ENCODE assay signal across 20 cellular contexts in the genomic region with DNA sequence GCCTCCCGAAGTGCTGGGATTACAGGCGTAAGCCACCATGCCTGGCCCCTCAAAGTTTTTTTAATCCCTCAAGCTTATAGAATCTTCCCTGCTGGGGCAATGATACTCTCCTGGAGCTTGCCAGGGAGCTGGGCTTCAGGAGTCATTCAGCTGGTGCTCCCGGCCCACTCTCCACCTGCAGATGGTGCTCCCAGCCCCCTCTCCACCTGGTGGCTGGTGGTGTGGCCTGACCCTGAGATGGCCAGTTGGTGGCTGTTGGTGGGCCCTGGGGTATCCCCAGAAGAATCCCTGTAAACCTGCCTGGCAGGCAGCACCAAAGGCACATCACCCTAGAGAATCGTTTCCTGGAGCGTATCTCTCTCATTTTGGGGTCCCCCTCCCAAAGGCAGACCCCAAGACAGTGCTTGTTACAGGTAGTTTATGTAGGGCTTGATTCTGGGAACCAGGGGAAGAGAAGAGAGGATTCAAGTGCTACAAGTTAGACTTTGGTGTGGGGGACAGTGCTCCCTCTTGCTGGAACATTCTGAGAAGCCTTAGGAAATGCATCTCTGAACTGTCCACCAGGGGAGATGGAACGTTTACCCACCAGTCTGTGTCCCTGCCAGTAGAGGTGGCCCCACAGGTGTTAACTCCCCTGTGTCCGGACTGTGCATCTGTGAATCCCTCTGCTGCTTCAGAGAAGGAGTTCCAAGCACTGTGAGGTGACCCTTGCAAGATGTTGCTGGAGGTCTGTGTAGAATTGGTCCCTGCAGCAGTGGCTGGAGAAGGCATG. TPM values are rescaled to one million over a fixed set of nuclear protein-coding genes. Genes with fewer than 3 reads are reported as not detected.
"Had no signal": no experiment of that assay in that cellular context is flagged by ENCODE, and none has a peak within 500 bp of the region (broad histone marks: within the 10 kb centered on the region; RNA-seq: fewer than 3 reads in every experiment).

No MANE protein-coding gene starts in this region.

- ATAC-seq: activated CD4-positive, alpha-beta T cell treated with anti-CD3 and anti-CD28 coated beads for 36 hours; activated CD8-positive, alpha-beta T cell treated with anti-CD3 and anti-CD28 coated beads for 36 hours; T-helper 17 cell had no signal

- H3K9me3 ChIP-seq: adrenal gland, breast epithelium had no signal

- H3K27ac Mint-ChIP-seq: activated CD4-positive, alpha-beta T cell treated with anti-CD3 and anti-CD28 coated beads for 36 hours; activated CD8-positive, alpha-beta T cell treated with anti-CD3 and anti-CD28 coated beads for 36 hours; activated naive CD8-positive, alpha-beta T cell treated with anti-CD3 and anti-CD28 coated beads, Interleukin-2, amount 10 ng/mL, durations not matched to agents 7 days and 5 days; T-helper 17 cell had no signal

- H3K27me3 Mint-ChIP-seq: activated CD4-positive, alpha-beta T cell treated with anti-CD3 and anti-CD28 coated beads for 36 hours; activated CD8-positive, alpha-beta T cell treated with anti-CD3 and anti-CD28 coated beads for 36 hours; activated naive CD8-positive, alpha-beta T cell treated with anti-CD3 and anti-CD28 coated beads, Interleukin-2, amount 10 ng/mL, durations not matched to agents 7 days and 5 days had no signal

- H3K4me1 Mint-ChIP-seq: activated CD4-positive, alpha-beta T cell treated with anti-CD3 and anti-CD28 coated beads for 36 hours; activated naive CD8-positive, alpha-beta T cell treated with anti-CD3 and anti-CD28 coated beads, Interleukin-2, amount 10 ng/mL, durations not matched to agents 7 days and 5 days; T-helper 17 cell had no signal

- H3K27me3 ChIP-seq: adrenal gland had no signal

- H3K9me3 Mint-ChIP-seq: activated CD8-positive, alpha-beta T cell treated with anti-CD3 and anti-CD28 coated beads for 36 hours; activated naive CD8-positive, alpha-beta T cell treated with anti-CD3 and anti-CD28 coated beads, Interleukin-2, amount 10 ng/mL, durations not matched to agents 7 days and 5 days had no signal

- H3K27ac ChIP-seq: adrenal gland, breast epithelium, KMS-11 had no signal

- H3K4me3 ChIP-seq: adrenal gland, breast epithelium had no signal

- H3K36me3 ChIP-seq: adrenal gland, breast epithelium had no signal

- H3K4me3 Mint-ChIP-seq: activated CD4-positive, alpha-beta T cell treated with anti-CD3 and anti-CD28 coated beads for 36 hours; activated CD8-positive, alpha-beta T cell treated with anti-CD3 and anti-CD28 coated beads for 36 hours; activated naive CD8-positive, alpha-beta T cell treated with anti-CD3 and anti-CD28 coated beads, Interleukin-2, amount 10 ng/mL, durations not matched to agents 7 days and 5 days; T-helper 17 cell had no signal

- H3K4me1 ChIP-seq: adrenal gland, breast epithelium had no signal

- H3K36me3 Mint-ChIP-seq: activated naive CD8-positive, alpha-beta T cell treated with anti-CD3 and anti-CD28 coated beads, Interleukin-2, amount 10 ng/mL, durations not matched to agents 7 days and 5 days had no signal

- DNase-seq: activated CD4-positive, alpha-beta T cell treated with anti-CD3 and anti-CD28 coated beads for 36 hours; activated CD8-positive, alpha-beta memory T cell treated with anti-CD3 and anti-CD28 coated beads, Interleukin-2, amount 50 U/mL, for 4 hours; activated CD8-positive, alpha-beta T cell treated with anti-CD3 and anti-CD28 coated beads for 36 hours; activated naive CD4-positive, alpha-beta T cell treated with anti-CD3 and anti-CD28 coated beads, Interleukin-2, amount 50 U/mL, for 16 hours; activated naive CD8-positive, alpha-beta T cell treated with anti-CD3 and anti-CD28 coated beads, Interleukin-2, amount 10 ng/mL, durations not matched to agents 7 days and 5 days; adrenal gland; anterior cingulate cortex; caudate nucleus; NCI-H1092; NCI-H1417 treated with DMSO at 0.1 percent for 48 hours; NCI-H1694; NCI-H2029; NCI-H2107; NCI-H226; SHP77 treated with DMSO at 0.1 percent for 48 hours; T-helper 17 cell; T-helper 9 cell had no signal

- H3K9ac ChIP-seq: KMS-11 had no signal

- H3K4me2 ChIP-seq: KMS-11 had no signal

RNA-seq across cellular contexts. Expression of a gene that starts 29.1 kb away (rescaled TPM):
- total RNA-seq: activated CD8-positive, alpha-beta T cell treated with anti-CD3 and anti-CD28 coated beads for 36 hours; activated naive CD8-positive, alpha-beta T cell treated with anti-CD3 and anti-CD28 coated beads, Interleukin-2, amount 10 ng/mL, durations not matched to agents 7 days and 5 days; adrenal gland; breast epithelium; NCI-H460; T-helper 17 cell had no signal
- polyA plus RNA-seq: adrenal gland had no signal
